Comparison of ENCODE assay signal across 8 cellular contexts in genomic region chr6:132279592-132280139, GRCh38.
DNase-seq lines count a peak whose midpoint lies in the region; ATAC-seq and TF ChIP-seq lines count a peak whose summit lies in the region.

No MANE protein-coding gene starts in this region.

- H3K4me3 Mint-ChIP-seq in natural killer cell, result peak overlapping the region; percentile 90
- peak overlapping the region; percentile 84 to 94 for H3K4me3 Mint-ChIP-seq in stimulated activated naive B cell treated with anti-CD40 and anti-IgM and Interleukin-4, amounts not matched to agents 10 μg/mL and 1 μg/mL and 100 μg/mL, for 72 hours

- no peaks in the 10 kb centered on the region for H4K20me1 ChIP-seq in PC-9 (ENCODE audit: insufficient read depth)

- intact Hi-C loops in PC-9 (cut with micrococcal nuclease; ENCODE audit: unreplicated experiment) (loop anchor here (1.0 to 2.0 kb wide), 5 partner anchors 19 to 543 kb away; no protein-coding TSS in a partner anchor), natural killer cell (cut with micrococcal nuclease) (loop anchor here (1.0 to 2.0 kb wide), 2 partner anchors 21 to 205 kb away; no protein-coding TSS in a partner anchor)

- peak overlapping the region; percentile 90 for H3K4me2 ChIP-seq in PC-9

- H3K9me3 ChIP-seq in PC-9 (ENCODE audit: insufficient read depth, low read depth), result no peaks in the 10 kb centered on the region

- H3K4me3 ChIP-seq in PC-9, result peak overlapping the region; percentile 56

- DNase-seq in DMS53 (lab: John Stamatoyannopoulos, UW) (peak; percentile 75), HuH-7.5 (ENCODE audit: low spot score) (peak; percentile 23), PC-9 (peak; percentile 55 to 67), activated T-helper 1 cell treated with Interleukin-2 at 50 U/mL for 16 hours (ENCODE audit: low read depth) (peak; percentile 48), fibroblast of peridontal ligament (ENCODE audit: extremely low read depth) (peak; percentile 87), natural killer cell (peak; percentile 65)
- peak; percentile 65 for DNase-seq in stimulated activated naive B cell treated with anti-CD40 and anti-IgM and Interleukin-4, amounts not matched to agents 10 μg/mL and 1 μg/mL and 100 μg/mL, for 72 hours

- peaks cover 27 to 34% of the 10 kb centered on the region in 2 donors for H3K27me3 Mint-ChIP-seq in natural killer cell (ENCODE audit: low read depth in 2 of 2)
- peaks cover 10 to 11% of the 10 kb centered on the region in 2 donors for H3K27me3 Mint-ChIP-seq in stimulated activated naive B cell treated with anti-CD40 and anti-IgM and Interleukin-4, amounts not matched to agents 10 μg/mL and 1 μg/mL and 100 μg/mL, for 72 hours

- no peaks in the 10 kb centered on the region for H3K36me3 Mint-ChIP-seq in natural killer cell
- H3K36me3 Mint-ChIP-seq in stimulated activated naive B cell treated with anti-CD40 and anti-IgM and Interleukin-4, amounts not matched to agents 10 μg/mL and 1 μg/mL and 100 μg/mL, for 72 hours, result no peaks in the 10 kb centered on the region

- 0 out of 2 replicates have a peak, but pooled peaks cover 3% of the 10 kb centered on the region for H3K4me1 ChIP-seq in PC-9 (replicated peaks; ENCODE audit: insufficient read depth)

- H2AFZ ChIP-seq in PC-9, result peak overlapping the region; percentile 90

- H3K4me1 Mint-ChIP-seq in natural killer cell, result peaks cover 0 to 5% of the 10 kb centered on the region in 2 donors
- H3K4me1 Mint-ChIP-seq in stimulated activated naive B cell treated with anti-CD40 and anti-IgM and Interleukin-4, amounts not matched to agents 10 μg/mL and 1 μg/mL and 100 μg/mL, for 72 hours, result no peaks in the 10 kb centered on the region

- ATAC-seq in GM21529 (IDR thresholded peaks at IDR 0.05; ENCODE audit: unreplicated experiment) (peak; percentile 95), natural killer cell (peak; percentile 85 to 95 (median 94))
- peak; percentile 78 to 84 for ATAC-seq in stimulated activated naive B cell treated with anti-CD40 and anti-IgM and Interleukin-4, amounts not matched to agents 10 μg/mL and 1 μg/mL and 100 μg/mL, for 72 hours (replicated peaks)

- H3F3A ChIP-seq in PC-9 (ENCODE audit: insufficient read depth, low read depth), result no peaks in the 10 kb centered on the region

- H3K9me3 Mint-ChIP-seq in natural killer cell, result no peaks in the 10 kb centered on the region
- no peaks in the 10 kb centered on the region for H3K9me3 Mint-ChIP-seq in stimulated activated naive B cell treated with anti-CD40 and anti-IgM and Interleukin-4, amounts not matched to agents 10 μg/mL and 1 μg/mL and 100 μg/mL, for 72 hours

- no peaks in the 10 kb centered on the region for H3K36me3 ChIP-seq in PC-9 (ENCODE audit: low read depth)

- no peaks in the 10 kb centered on the region for H3K79me2 ChIP-seq in PC-9 (ENCODE audit: low read depth)

- CTCF ChIA-PET in PC-9 (lab: Charles Lee), result interaction anchor here (0.6 to 1.8 kb wide), 15 partner anchors 10 to 891 kb away, joined by 3 to 19 read pairs (median 4); partner anchors contain the start of gene STX7

- H3K27me3 ChIP-seq in PC-9 (ENCODE audit: insufficient read depth, low read depth), result no peaks in the 10 kb centered on the region

- POLR2A ChIA-PET in PC-9 (lab: Charles Lee; ENCODE audit: unreplicated experiment), result interaction anchor here (0.7 kb wide), 1 partner anchor 347 kb away, joined by 3 read pairs; no protein-coding TSS in a partner anchor

- BruUV-seq in PC-9 (replicated peaks; lab: Mats Ljungman, UMichigan), result no TSS peak

- TF ChIP-seq CTCF in PC-9 (conservative IDR thresholded peaks at IDR 0.05) (peak; percentile 100), natural killer cell (IDR thresholded peaks at IDR 0.05) (peak; percentile 99)

- peak overlapping the region in 1 of 2 donors; percentile 47 for H3K27ac Mint-ChIP-seq in natural killer cell
- peak overlapping the region; percentile 86 for H3K27ac Mint-ChIP-seq in stimulated activated naive B cell treated with anti-CD40 and anti-IgM and Interleukin-4, amounts not matched to agents 10 μg/mL and 1 μg/mL and 100 μg/mL, for 72 hours

- H3K9me2 ChIP-seq in PC-9 (ENCODE audit: insufficient read depth), result no peaks in the 10 kb centered on the region

- no peak overlapping the region for H3K27ac ChIP-seq in PC-9

Comparison
In these comparisons a context has a peak if more than half of its experiments do, and no peak if none do; other contexts are left out.
1. DNase-seq: peak in every context shown above with its lines; median percentile 87 in fibroblast of peridontal ligament; 75 in DMS53; 65 in natural killer cell; 65 in stimulated activated naive B cell treated with anti-CD40 and anti-IgM and Interleukin-4, amounts not matched to agents 10 μg/mL and 1 μg/mL and 100 μg/mL, for 72 hours; 61 in PC-9; 48 in activated T-helper 1 cell treated with Interleukin-2 at 50 U/mL for 16 hours; 23 in HuH-7.5.